ENCODE assay signal across 3 cellular contexts in the genomic region with DNA sequence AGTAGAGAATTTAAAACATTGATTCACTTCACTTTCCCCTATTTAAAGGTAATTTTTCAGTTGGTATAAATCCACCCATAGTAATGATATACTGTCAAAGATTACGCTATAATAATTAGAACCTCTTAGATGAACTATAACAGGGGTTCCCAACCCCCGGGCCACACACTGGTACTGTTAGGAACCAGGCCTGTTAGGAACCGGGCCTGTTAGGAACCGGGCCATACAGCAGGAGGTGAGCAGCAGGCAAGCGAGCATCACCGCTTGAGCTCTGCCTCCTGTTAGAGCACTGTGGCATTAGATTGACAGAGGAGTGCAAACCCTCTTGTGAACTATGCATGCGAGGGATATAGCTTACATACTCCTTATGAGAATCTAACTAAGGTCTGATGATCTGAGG.
TF ChIP-seq lines count a peak whose summit lies in the region.

No MANE protein-coding gene starts in this region.

TF ChIP-seq in GM23338, 12 proteins besides CTCF, POLR2A, EP300 and RAD21:
- TF ChIP-seq JUNB (IDR thresholded peaks at IDR 0.05; ENCODE audit: unreplicated experiment) = no peak
- TF ChIP-seq POLR2AphosphoS5 (IDR thresholded peaks at IDR 0.05; ENCODE audit: low read depth) = peak; percentile 56

TF ChIP-seq in K562, 482 proteins besides CTCF, POLR2A, EP300 and RAD21:
- TF ChIP-seq SMARCA4 (IDR thresholded peaks at IDR 0.05) = no peak
- no peak for TF ChIP-seq RBFOX2 (IDR thresholded peaks at IDR 0.05; ENCODE audit: low read depth, low read length)
- no peak for TF ChIP-seq SMARCB1 (IDR thresholded peaks at IDR 0.05; ENCODE audit: insufficient read length, low read depth)
- TF ChIP-seq ZNF668 (CRISPR knock-in tag; IDR thresholded peaks at IDR 0.05) = no peak
- no peak for TF ChIP-seq SRSF3 (IDR thresholded peaks at IDR 0.05; ENCODE audit: insufficient read depth, low read length)
- TF ChIP-seq, protein P1, sequence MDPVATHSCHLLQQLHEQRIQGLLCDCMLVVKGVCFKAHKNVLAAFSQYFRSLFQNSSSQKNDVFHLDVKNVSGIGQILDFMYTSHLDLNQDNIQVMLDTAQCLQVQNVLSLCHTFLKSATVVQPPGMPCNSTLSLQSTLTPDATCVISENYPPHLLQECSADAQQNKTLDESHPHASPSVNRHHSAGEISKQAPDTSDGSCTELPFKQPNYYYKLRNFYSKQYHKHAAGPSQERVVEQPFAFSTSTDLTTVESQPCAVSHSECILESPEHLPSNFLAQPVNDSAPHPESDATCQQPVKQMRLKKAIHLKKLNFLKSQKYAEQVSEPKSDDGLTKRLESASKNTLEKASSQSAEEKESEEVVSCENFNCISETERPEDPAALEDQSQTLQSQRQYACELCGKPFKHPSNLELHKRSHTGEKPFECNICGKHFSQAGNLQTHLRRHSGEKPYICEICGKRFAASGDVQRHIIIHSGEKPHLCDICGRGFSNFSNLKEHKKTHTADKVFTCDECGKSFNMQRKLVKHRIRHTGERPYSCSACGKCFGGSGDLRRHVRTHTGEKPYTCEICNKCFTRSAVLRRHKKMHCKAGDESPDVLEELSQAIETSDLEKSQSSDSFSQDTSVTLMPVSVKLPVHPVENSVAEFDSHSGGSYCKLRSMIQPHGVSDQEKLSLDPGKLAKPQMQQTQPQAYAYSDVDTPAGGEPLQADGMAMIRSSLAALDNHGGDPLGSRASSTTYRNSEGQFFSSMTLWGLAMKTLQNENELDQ (CRISPR knock-in tag; IDR thresholded peaks at IDR 0.05; ENCODE audit: borderline replicate concordance) = no peak
- TF ChIP-seq TCF7 (IDR thresholded peaks at IDR 0.05; ENCODE audit: borderline replicate concordance) = no peak
- no peak for TF ChIP-seq MED1 (CRISPR knock-in tag; IDR thresholded peaks at IDR 0.05; ENCODE audit: borderline replicate concordance)

TF ChIP-seq in H1, 55 proteins besides CTCF, POLR2A, EP300 and RAD21:
- TF ChIP-seq TCF12 (IDR thresholded peaks at IDR 0.05; ENCODE audit: low read depth, low read length) (peak; percentile 83), TAF1 (IDR thresholded peaks at IDR 0.05; ENCODE audit: low read depth, low read length) (no peak), TEAD4 (IDR thresholded peaks at IDR 0.05; ENCODE audit: low read depth, low read length) (no peak), SP4 (IDR thresholded peaks at IDR 0.05; ENCODE audit: low read length) (no peak), HDAC6 (IDR thresholded peaks at IDR 0.05; ENCODE audit: low read depth, low read length) (peak; percentile 39), POLR2AphosphoS5 (IDR thresholded peaks at IDR 0.05; ENCODE audit: low read depth, low read length) (peak; percentile 99), RBBP5 (IDR thresholded peaks at IDR 0.05; ENCODE audit: borderline replicate concordance, low read depth, low read length) (no peak), ZNF274 (IDR thresholded peaks at IDR 0.05; ENCODE audit: borderline replicate concordance, extremely low read depth, low read length) (peak; percentile 46), HDAC2 (IDR thresholded peaks at IDR 0.05; ENCODE audit: borderline replicate concordance in 1 of 2, low read depth in 2 of 2, low read length in 2 of 2) (no peak)
- TF ChIP-seq, protein P2, sequence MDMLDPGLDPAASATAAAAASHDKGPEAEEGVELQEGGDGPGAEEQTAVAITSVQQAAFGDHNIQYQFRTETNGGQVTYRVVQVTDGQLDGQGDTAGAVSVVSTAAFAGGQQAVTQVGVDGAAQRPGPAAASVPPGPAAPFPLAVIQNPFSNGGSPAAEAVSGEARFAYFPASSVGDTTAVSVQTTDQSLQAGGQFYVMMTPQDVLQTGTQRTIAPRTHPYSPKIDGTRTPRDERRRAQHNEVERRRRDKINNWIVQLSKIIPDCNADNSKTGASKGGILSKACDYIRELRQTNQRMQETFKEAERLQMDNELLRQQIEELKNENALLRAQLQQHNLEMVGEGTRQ (IDR thresholded peaks at IDR 0.05; ENCODE audit: low read length) = no peak
TF ChIP-seq in H1: peak in this region for 4.
